11 cellular contexts compared by ENCODE assay signal in the genomic region with DNA sequence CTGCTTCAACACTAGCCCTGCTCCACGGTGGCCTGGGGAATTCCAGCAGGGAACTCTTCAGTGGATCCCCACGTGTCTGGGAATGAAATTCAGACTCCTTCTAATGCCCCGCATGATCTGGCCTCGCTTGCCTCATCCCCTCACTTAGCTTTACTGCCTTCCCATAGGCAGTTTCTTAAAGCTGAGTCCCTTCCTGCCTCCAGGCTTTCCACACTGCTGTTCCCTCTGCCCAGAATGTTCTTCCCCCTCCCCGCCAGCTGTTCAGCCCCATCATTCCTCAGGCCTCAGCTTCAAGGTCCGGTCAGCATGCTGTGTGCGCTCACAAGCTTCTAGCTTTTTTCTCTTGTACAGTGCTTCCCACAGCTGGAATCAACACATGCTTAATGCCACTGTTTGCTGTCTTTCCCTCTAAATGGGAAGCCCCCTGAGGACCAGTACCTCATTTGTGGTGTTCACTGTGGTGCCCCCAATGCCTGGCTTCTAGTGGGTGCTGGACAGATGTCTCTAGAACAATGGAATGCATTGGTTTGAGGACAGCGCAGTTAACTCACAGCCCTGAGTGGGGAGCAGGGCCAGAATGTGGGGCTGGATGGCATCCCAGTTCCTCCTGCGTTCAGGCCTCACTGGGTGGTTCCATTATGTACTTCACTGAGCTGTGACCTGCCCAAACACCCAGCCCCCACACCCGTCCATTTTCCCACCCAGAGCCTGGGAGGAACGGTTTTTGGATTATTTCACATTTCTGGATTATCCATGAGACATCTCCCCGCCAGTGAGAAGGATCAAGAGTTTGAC. TPM values are rescaled to one million over a fixed set of nuclear protein-coding genes. Genes with fewer than 3 reads are reported as not detected.
A peak's percentile ranks its signal among the peaks of the same experiment; 100 is the strongest.
DNase-seq lines count a peak whose midpoint lies in the region; ATAC-seq and TF ChIP-seq lines count a peak whose summit lies in the region.
"Had no signal": no experiment of that assay in that cellular context is flagged by ENCODE, and none has a peak within 500 bp of the region (broad histone marks: within the 10 kb centered on the region; RNA-seq: fewer than 3 reads in every experiment).

No MANE protein-coding gene starts in this region.

- POLR2A ChIA-PET in activated CD8-positive, alpha-beta T cell treated with anti-CD3 and anti-CD28 coated beads for 36 hours (lab: Charles Lee) = interaction anchor here (0.6 kb wide), 1 partner anchor 345 kb away, joined by 3 read pairs; no protein-coding TSS in a partner anchor

- peaks cover 15% of the 10 kb centered on the region for H3K36me3 ChIP-seq in muscle layer of colon (ENCODE audit: insufficient read depth, low read length)
- peaks cover 30% of the 10 kb centered on the region for H3K36me3 ChIP-seq in upper lobe of right lung
- H3K36me3 ChIP-seq in H7 (replicated peaks; ENCODE audit: control insufficient read depth, insufficient read depth, low read length) = peaks cover 1% of the 10 kb centered on the region

- H3K4me3 ChIP-seq in dorsolateral prefrontal cortex (no peak overlapping the region), muscle layer of colon (ENCODE audit: low read depth in 1 of 2, low read length in 2 of 2) (no peak overlapping the region), upper lobe of right lung (no peak overlapping the region), H7 (ENCODE audit: insufficient read depth, low read depth, low read length) (no peak overlapping the region)

- H3K36me3 Mint-ChIP-seq in T-helper 1 cell treated with Interleukin-12 subunit alpha and Interleukin-12 subunit beta and Interleukin-4 antibody, amounts not matched to agents 30 μg/mL and 1 μg/mL, for 36 hours (ENCODE audit: low read depth) = peaks cover 14% of the 10 kb centered on the region
- H3K36me3 Mint-ChIP-seq in activated CD8-positive, alpha-beta T cell treated with anti-CD3 and anti-CD28 coated beads for 36 hours (ENCODE audit: low read depth) = no peaks in the 10 kb centered on the region

- ATAC-seq in upper lobe of right lung = no peak
- no peak for ATAC-seq in GM21825 (IDR thresholded peaks at IDR 0.05; ENCODE audit: unreplicated experiment)
- ATAC-seq in activated CD8-positive, alpha-beta T cell treated with anti-CD3 and anti-CD28 coated beads for 36 hours = no peak
- ATAC-seq: SK-N-SH treated with all-trans-retinoic acid at 6 μM for 48 hours had no signal

- no peaks in the 10 kb centered on the region for H3K9me3 Mint-ChIP-seq in T-helper 1 cell treated with Interleukin-12 subunit alpha and Interleukin-12 subunit beta and Interleukin-4 antibody, amounts not matched to agents 30 μg/mL and 1 μg/mL, for 36 hours
- no peaks in the 10 kb centered on the region for H3K9me3 Mint-ChIP-seq in activated CD8-positive, alpha-beta T cell treated with anti-CD3 and anti-CD28 coated beads for 36 hours

- H3K4me3 Mint-ChIP-seq in T-helper 1 cell treated with Interleukin-12 subunit alpha and Interleukin-12 subunit beta and Interleukin-4 antibody, amounts not matched to agents 30 μg/mL and 1 μg/mL, for 36 hours = no peak overlapping the region
- no peak overlapping the region for H3K4me3 Mint-ChIP-seq in activated CD8-positive, alpha-beta T cell treated with anti-CD3 and anti-CD28 coated beads for 36 hours

- H3K27me3 ChIP-seq in dorsolateral prefrontal cortex = no peaks in the 10 kb centered on the region
- no peaks in the 10 kb centered on the region for H3K27me3 ChIP-seq in muscle layer of colon (ENCODE audit: control insufficient read depth in 1 of 2, insufficient read depth in 2 of 2, low read length in 2 of 2)
- no peaks in the 10 kb centered on the region for H3K27me3 ChIP-seq in upper lobe of right lung
- H3K27me3 ChIP-seq in H7 (ENCODE audit: control insufficient read depth, insufficient read depth, low read length) = no peaks in the 10 kb centered on the region

- H3K27ac Mint-ChIP-seq in T-helper 1 cell treated with Interleukin-12 subunit alpha and Interleukin-12 subunit beta and Interleukin-4 antibody, amounts not matched to agents 30 μg/mL and 1 μg/mL, for 36 hours = peak overlapping the region; percentile 55
- no peak overlapping the region for H3K27ac Mint-ChIP-seq in activated CD8-positive, alpha-beta T cell treated with anti-CD3 and anti-CD28 coated beads for 36 hours

- H3K4me1 ChIP-seq in muscle layer of colon (ENCODE audit: insufficient read depth, low read length) = peaks cover 70% of the 10 kb centered on the region
- H3K4me1 ChIP-seq in upper lobe of right lung = peaks cover 47% of the 10 kb centered on the region

- TF ChIP-seq CTCF in dorsolateral prefrontal cortex (IDR thresholded peaks at IDR 0.05 in 54 of 56, conservative IDR thresholded peaks at IDR 0.05 in 2 of 56; ENCODE audit: low read depth in 1 of 56, partially characterized antibody in 56 of 56) = no peak
- TF ChIP-seq CTCF in upper lobe of right lung (IDR thresholded peaks at IDR 0.05) = no peak
- no peak for TF ChIP-seq CTCF in activated CD8-positive, alpha-beta T cell treated with anti-CD3 and anti-CD28 coated beads for 36 hours (IDR thresholded peaks at IDR 0.05)

- H3K4me1 Mint-ChIP-seq in T-helper 1 cell treated with Interleukin-12 subunit alpha and Interleukin-12 subunit beta and Interleukin-4 antibody, amounts not matched to agents 30 μg/mL and 1 μg/mL, for 36 hours (ENCODE audit: low read depth) = peaks cover 13% of the 10 kb centered on the region
- peaks cover 11% of the 10 kb centered on the region for H3K4me1 Mint-ChIP-seq in activated CD8-positive, alpha-beta T cell treated with anti-CD3 and anti-CD28 coated beads for 36 hours (ENCODE audit: low read depth)

- intact Hi-C loops in dorsolateral prefrontal cortex (cut with DNase I) (loop anchor here in 1 of 2 donors (10.0 kb wide), 1 partner anchor 120 kb away; no protein-coding TSS in a partner anchor), upper lobe of right lung (cut with DNase I) (no loop called here)
- intact Hi-C loops in activated CD8-positive, alpha-beta T cell treated with anti-CD3 and anti-CD28 coated beads for 36 hours (cut with micrococcal nuclease) = no loop called here

- H3K9me3 ChIP-seq in muscle layer of colon (ENCODE audit: low read length) = no peaks in the 10 kb centered on the region
- no peaks in the 10 kb centered on the region for H3K9me3 ChIP-seq in upper lobe of right lung

- CTCF ChIA-PET in activated CD8-positive, alpha-beta T cell treated with anti-CD3 and anti-CD28 coated beads for 36 hours (lab: Charles Lee) = interaction anchor here (1.0 to 4.0 kb wide), 5 partner anchors 12 to 249 kb away, joined by 3 to 33 read pairs (median 4); no protein-coding TSS in a partner anchor

- H3K9ac ChIP-seq in muscle layer of colon (ENCODE audit: low read length) = peak overlapping the region; percentile 29

- peak overlapping the region in 52 of 59 donors; percentile 1 to 84 (median 62) for H3K27ac ChIP-seq in dorsolateral prefrontal cortex
- H3K27ac ChIP-seq in muscle layer of colon (ENCODE audit: low read depth, low read length) = peak overlapping the region; percentile 85
- peak overlapping the region; percentile 71 for H3K27ac ChIP-seq in upper lobe of right lung

- no peaks in the 10 kb centered on the region for H3K27me3 Mint-ChIP-seq in T-helper 1 cell treated with Interleukin-12 subunit alpha and Interleukin-12 subunit beta and Interleukin-4 antibody, amounts not matched to agents 30 μg/mL and 1 μg/mL, for 36 hours (ENCODE audit: low read depth)
- no peaks in the 10 kb centered on the region for H3K27me3 Mint-ChIP-seq in activated CD8-positive, alpha-beta T cell treated with anti-CD3 and anti-CD28 coated beads for 36 hours

- no peak for DNase-seq in T-helper 1 cell
- peak in 1 of 10 donors; percentile 78 for DNase-seq in dorsolateral prefrontal cortex
- no peak for DNase-seq in upper lobe of right lung
- no peak for DNase-seq in H7
- DNase-seq in activated CD8-positive, alpha-beta T cell treated with anti-CD3 and anti-CD28 coated beads for 36 hours = no peak
- DNase-seq: activated effector memory CD4-positive, alpha-beta T cell treated with anti-CD3 and anti-CD28 coated beads, Interleukin-2, amount 50 U/mL, for 16 hours; NCI-H1092 treated with DMSO at 0.1 percent for 48 hours had no signal

RNA-seq across cellular contexts. Expression of gene WASF2, which starts 55.0 kb away (rescaled TPM):
- total RNA-seq in dorsolateral prefrontal cortex = 100 to 1,000 TPM in 6 of 120 experiments, 10 to 100 TPM in 114; 36.2 to 128 (median 63.6) TPM
- total RNA-seq in upper lobe of right lung = 156 TPM
- total RNA-seq in H7 (2014; rRNA removed; shearing (Covaris generic)) = 34.3 and 44.3 TPM in 2 replicates
- total RNA-seq in activated CD8-positive, alpha-beta T cell treated with anti-CD3 and anti-CD28 coated beads for 36 hours = 100 to 1,000 TPM; 108 to 111 TPM

RNA-seq across cellular contexts. Expression of gene AHDC1, which starts 58.9 kb away (rescaled TPM):
- total RNA-seq in dorsolateral prefrontal cortex (100 to 1,000 TPM in 21 of 120 experiments, 10 to 100 TPM in 99; 57.6 to 160 (median 87.2) TPM), upper lobe of right lung (34.2 TPM)
- 8.8 and 11.2 TPM in 2 replicates for total RNA-seq in H7 (2014; rRNA removed; shearing (Covaris generic))
- 10 to 100 TPM; 26.3 to 27.6 TPM for total RNA-seq in activated CD8-positive, alpha-beta T cell treated with anti-CD3 and anti-CD28 coated beads for 36 hours
